13 cellular contexts compared by ENCODE assay signal in the genomic region with DNA sequence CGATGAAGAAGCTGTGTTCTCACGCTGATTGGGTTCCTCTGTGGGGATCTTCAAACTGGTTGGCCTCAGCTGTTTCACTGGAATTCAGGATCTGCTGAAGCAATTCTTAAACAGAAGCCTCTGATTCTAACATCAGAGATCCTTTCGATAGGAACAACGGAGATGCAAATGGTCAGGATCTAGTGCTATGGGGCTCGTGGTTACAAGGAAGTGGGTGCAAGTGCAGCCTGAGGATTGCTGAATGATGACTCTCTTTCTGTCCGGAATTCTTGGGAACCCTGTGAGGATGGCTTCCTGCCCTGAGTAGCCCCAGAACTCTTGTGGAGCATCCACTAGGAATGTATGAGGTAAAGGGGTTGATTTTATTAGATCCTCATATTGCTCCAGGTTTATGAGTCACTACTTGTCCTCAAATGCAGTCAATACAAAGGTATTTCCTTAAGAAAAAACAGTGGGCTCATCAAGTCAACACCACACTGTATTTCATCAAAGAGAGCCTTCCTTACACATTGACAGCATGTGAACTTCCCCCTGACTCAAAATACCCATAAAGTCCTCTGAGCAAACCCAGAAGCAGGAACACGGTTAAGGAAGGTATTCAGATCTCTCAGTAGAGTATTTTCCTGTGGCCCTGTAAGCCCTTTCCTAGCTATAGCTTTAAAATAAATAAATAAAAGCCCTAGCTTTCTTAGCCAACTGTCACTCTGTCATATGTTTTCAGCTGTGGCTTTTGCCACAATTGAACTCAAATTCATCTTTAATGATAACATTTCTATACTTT. TPM values are rescaled to one million over a fixed set of nuclear protein-coding genes. Genes with fewer than 3 reads are reported as not detected.
"Had no signal": no experiment of that assay in that cellular context is flagged by ENCODE, and none has a peak within 500 bp of the region (broad histone marks: within the 10 kb centered on the region; RNA-seq: fewer than 3 reads in every experiment).

No MANE protein-coding gene starts in this region.

RNA-seq across cellular contexts. Expression of gene ANOS1, which starts 25.9 kb away (rescaled TPM):
- total RNA-seq: activated CD8-positive, alpha-beta memory T cell treated with anti-CD3 and anti-CD28 coated beads for 36 hours; activated T-cell treated with anti-CD3 and anti-CD28 coated beads, Interleukin-2, amount 50 U/mL, for 72 hours; naive thymus-derived CD8-positive, alpha-beta T cell had no signal
- polyA plus RNA-seq: naive thymus-derived CD8-positive, alpha-beta T cell had no signal

RNA-seq across cellular contexts. Expression of gene FAM9A, which starts 43.4 kb away (rescaled TPM):
- total RNA-seq: activated CD8-positive, alpha-beta memory T cell treated with anti-CD3 and anti-CD28 coated beads for 36 hours; activated T-cell treated with anti-CD3 and anti-CD28 coated beads, Interleukin-2, amount 50 U/mL, for 72 hours; ascending aorta; cardiac septum; dermis microvascular lymphatic vessel endothelial cell; epithelial cell of proximal tubule; left cardiac atrium; lower leg skin; mesenteric fat pad; naive thymus-derived CD8-positive, alpha-beta T cell; sciatic nerve; spleen; T-helper 2 cell treated with Interferon-gamma antibody and Interleukin-4, amounts not matched to agents 100 ng/mL and 5 ng/mL, for 36 hours had no signal
- polyA plus RNA-seq: naive thymus-derived CD8-positive, alpha-beta T cell; spleen had no signal
